Comparison of ENCODE assay signal across 1 cellular context in genomic region chr1:42961560-42962091, GRCh38.
TF ChIP-seq lines count a peak whose summit lies in the region.

No MANE protein-coding gene starts in this region.

TF ChIP-seq in K562, 482 proteins besides CTCF, POLR2A, EP300 and RAD21 (continued from another document):
- 0 out of 2 replicates have a peak, but pooled peaks have one; percentile 57 for TF ChIP-seq FOXJ2 (tag; IDR thresholded peaks at IDR 0.05)
TF ChIP-seq in K562: peak in this region for 4.
